In the genomic region with DNA sequence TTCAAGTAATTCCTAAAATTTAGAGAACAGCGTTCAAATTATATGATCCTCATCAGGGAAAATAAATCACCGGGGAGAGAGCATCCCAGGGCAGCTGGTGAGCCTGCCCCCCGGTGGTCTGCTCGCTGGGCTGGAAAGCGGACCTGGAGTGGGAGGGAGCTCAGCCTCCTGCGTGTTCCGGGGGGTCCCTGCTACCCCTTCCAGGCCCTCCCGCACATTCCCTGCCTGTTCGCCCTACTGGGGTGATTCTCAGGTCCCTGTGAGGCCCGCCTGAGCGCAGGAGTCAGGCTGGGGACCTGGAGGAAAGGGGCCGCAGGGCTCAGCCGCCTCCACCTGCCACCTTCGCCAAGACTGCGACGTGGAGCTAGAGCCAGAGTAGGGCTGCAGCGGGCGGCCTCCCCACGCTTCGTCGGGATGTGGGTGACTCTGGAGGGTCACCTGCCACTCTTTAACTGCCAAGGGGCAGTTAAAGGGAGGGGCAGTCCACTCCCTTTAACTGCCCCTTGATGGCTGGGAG, we compare ENCODE assay signal across 27 cellular contexts. TPM values are rescaled to one million over a fixed set of nuclear protein-coding genes. Genes with fewer than 3 reads are reported as not detected.
DNase-seq lines count a peak whose midpoint lies in the region; ATAC-seq, FAIRE-seq and TF ChIP-seq lines count a peak whose summit lies in the region.
"Had no signal": no experiment of that assay in that cellular context is flagged by ENCODE, and none has a peak within 500 bp of the region (broad histone marks: within the 10 kb centered on the region; RNA-seq: fewer than 3 reads in every experiment).

No MANE protein-coding gene starts in this region.

- peaks cover 15 to 22% of the 10 kb centered on the region in 2 experiments for H4K20me1 ChIP-seq in H1 (replicated peaks in 1 of 2; ENCODE audit: control insufficient read depth in 1 of 2, insufficient read depth in 2 of 2, low read length in 2 of 2)

- no peak for TF ChIP-seq CTCF in A673 (conservative IDR thresholded peaks at IDR 0.05; ENCODE audit: low read depth, low read length)
- peak in 2 of 3 experiments; percentile 27 to 44; a peak in 3 of 4 replicates for TF ChIP-seq CTCF in H1 (IDR thresholded peaks at IDR 0.05; ENCODE audit: control extremely low read depth in 1 of 3, insufficient read depth in 1 of 3, low read depth in 1 of 3, low read length in 3 of 3)

- no peak overlapping the region for H3K23ac ChIP-seq in H1 (ENCODE audit: insufficient read length)
- H3K23ac ChIP-seq in neuronal stem cell (ENCODE audit: low read depth, low read length, poor library complexity), result no peak overlapping the region

- H4K91ac ChIP-seq in H1 (replicated peaks; ENCODE audit: insufficient read length, low read length) (no peak overlapping the region), neuronal stem cell (ENCODE audit: low read depth, low read length, poor library complexity) (no peak overlapping the region)

- H2AFZ ChIP-seq in H1 (ENCODE audit: low read length) (no peak overlapping the region), neuronal stem cell (ENCODE audit: low read length) (no peak overlapping the region)

- intact Hi-C loops in A673 (cut with micrococcal nuclease; ENCODE audit: unreplicated experiment), result no loop called here

- H3K79me2 ChIP-seq in H1 (ENCODE audit: control insufficient read depth in 1 of 2, insufficient read depth in 2 of 2, low read length in 2 of 2), result peaks cover 0 to 33% of the 10 kb centered on the region in 2 experiments; a peak in 2 of 4 replicates

- peaks cover 81% of the 10 kb centered on the region for H3K36me3 ChIP-seq in A673 (ENCODE audit: insufficient read depth, low read length, poor library complexity, severe bottlenecking)
- peaks cover 6 to 57% (median 38%) of the 10 kb centered on the region in 4 experiments; a peak in 6 of 8 replicates for H3K36me3 ChIP-seq in H1 (ENCODE audit: control insufficient read depth in 2 of 4, insufficient read depth in 4 of 4, low read length in 3 of 4)
- H3K36me3 ChIP-seq in neuronal stem cell (replicated peaks in 1 of 2; ENCODE audit: control insufficient read depth in 2 of 2, insufficient read depth in 2 of 2, low read length in 2 of 2), result peaks cover 12 to 59% of the 10 kb centered on the region in 2 donors
- H3K36me3 ChIP-seq: ovary had no signal

- DNase-seq in A673 (ENCODE audit: low spot score) (no peak), HTR-8/SVneo (ENCODE audit: insufficient read length, low spot score) (no peak), H1 (ENCODE audit: low read depth in 1 of 2, low spot score in 2 of 2) (no peak), neuronal stem cell (ENCODE audit: low spot score) (no peak), kidney glomerular epithelial cell (lab: John Stamatoyannopoulos, UW) (no peak), NOMO-1 treated with dmso at 0.1 percent for 144 hours (lab: John Stamatoyannopoulos, UW; ENCODE audit: unreplicated experiment) (no peak), GM12891 (ENCODE audit: insufficient read length, low spot score) (no peak)
- DNase-seq: activated CD4-positive, alpha-beta T cell treated with anti-CD3 and anti-CD28 coated beads, Interleukin-2, amount 10 ng/mL, durations not matched to agents 24 days and 14 days; activated CD8-positive, alpha-beta memory T cell treated with anti-CD3 and anti-CD28 coated beads for 24 hours; activated effector memory CD4-positive, alpha-beta T cell treated with Interleukin-2 at 50 U/mL for 16 hours; activated T-cell treated with anti-CD3 and anti-CD28 coated beads for 4 hours; caudate nucleus; endodermal cell; foreskin melanocyte; mucosa of descending colon; NCI-H1048; NCI-H2107; NCI-H774; SJCRH30; SW 1271 had no signal

- H3K4me2 ChIP-seq in H1 (ENCODE audit: insufficient read depth in 1 of 2, low read depth in 2 of 2, low read length in 2 of 2) (no peak overlapping the region), neuronal stem cell (ENCODE audit: insufficient read depth, low read length, poor library complexity, severe bottlenecking) (no peak overlapping the region)

- CTCF ChIA-PET in A673 (lab: Charles Lee), result no interaction called here
- CTCF ChIA-PET in H1 (lab: Charles Lee; ENCODE audit: partially characterized antibody), result interaction anchor here (0.5 to 9.8 kb wide), 18 partner anchors 10 to 245 kb away, joined by 3 to 115 read pairs (median 3); no protein-coding TSS in a partner anchor

- no peak overlapping the region for H4K5ac ChIP-seq in H1 (ENCODE audit: insufficient read length, low read depth, low read length)

- no peak for ATAC-seq in GM21447 (IDR thresholded peaks at IDR 0.05; ENCODE audit: unreplicated experiment)
- ATAC-seq: heart left ventricle; mucosa of descending colon; natural killer cell treated with Interleukin-12 subunit alpha and Interleukin-12 subunit beta and Interleukin-15 and Interleukin-18, amount 100 ng/mL, for 72 hours; WTC11 had no signal

- H3K23me2 ChIP-seq in H1 (ENCODE audit: low read depth, low read length), result no peaks in the 10 kb centered on the region

- no TSS peak for BruUV-seq in A673 (replicated peaks; lab: Mats Ljungman, UMichigan)

- H3K27me3 ChIP-seq in A673 (replicated peaks; ENCODE audit: insufficient read depth, low read depth, low read length, poor library complexity) (no peaks in the 10 kb centered on the region), H1 (replicated peaks in 1 of 4; ENCODE audit: control insufficient read depth in 3 of 4, extremely low read depth in 1 of 4, insufficient read depth in 3 of 4, low read length in 3 of 4) (no peaks in the 10 kb centered on the region), neuronal stem cell (ENCODE audit: control insufficient read depth in 3 of 3, insufficient read depth in 3 of 3, low read depth in 1 of 3, low read length in 3 of 3) (no peaks in the 10 kb centered on the region)
- H3K27me3 ChIP-seq: heart left ventricle, ovary, right atrium auricular region, SJCRH30 had no signal

- H3K18ac ChIP-seq in H1 (ENCODE audit: extremely low read depth, low read length) (no peak overlapping the region), neuronal stem cell (ENCODE audit: low read length) (peak overlapping the region; percentile 62)

- no peak overlapping the region for H3K4ac ChIP-seq in H1 (replicated peaks; ENCODE audit: insufficient read length, low read depth, low read length)
- no peak overlapping the region for H3K4ac ChIP-seq in neuronal stem cell (ENCODE audit: low read length)

- no peak overlapping the region for H2BK5ac ChIP-seq in H1 (ENCODE audit: low read depth, low read length)
- no peak overlapping the region for H2BK5ac ChIP-seq in neuronal stem cell (ENCODE audit: low read length)

- POLR2A ChIA-PET in A673 (lab: Charles Lee; ENCODE audit: low non-redundant PET) (no interaction called here), H1 (lab: Charles Lee; ENCODE audit: partially characterized antibody) (interaction anchor here (1.2 to 27.1 kb wide), 6 partner anchors 9 to 138 kb away, joined by 3 to 507 read pairs (median 18); a partner anchor contains a TSS)

- H3K9me3 ChIP-seq in A673 (ENCODE audit: low read depth, low read length, poor library complexity, severe bottlenecking), result no peaks in the 10 kb centered on the region
- no peaks in the 10 kb centered on the region for H3K9me3 ChIP-seq in H1 (ENCODE audit: insufficient read depth in 2 of 2, low read depth in 1 of 2, low read length in 1 of 2)
- H3K9me3 ChIP-seq in neuronal stem cell (replicated peaks in 1 of 2; ENCODE audit: control insufficient read depth in 2 of 2, insufficient read depth in 1 of 2, low read depth in 1 of 2, low read length in 2 of 2), result no peaks in the 10 kb centered on the region
- H3K9me3 ChIP-seq: BLaER1 treated with 17β-estradiol and CSF1 and Interleukin-3, amounts not matched to agents 10 nM and 100 nM; heart left ventricle; mucosa of descending colon; ovary; right atrium auricular region; SJCRH30 had no signal

- H3K14ac ChIP-seq in H1 (ENCODE audit: insufficient read length), result no peak overlapping the region
- H3K14ac ChIP-seq in neuronal stem cell (ENCODE audit: low read length), result no peak overlapping the region

- peak in 1 of 2 experiments; percentile 34; a peak in 2 of 4 replicates for TF ChIP-seq RAD21 in H1 (IDR thresholded peaks at IDR 0.05 in 1 of 2, conservative IDR thresholded peaks at IDR 0.05 in 1 of 2; ENCODE audit: low read depth in 2 of 2, low read length in 2 of 2)

- TF ChIP-seq POLR2A in H1 (IDR thresholded peaks at IDR 0.05; ENCODE audit: control extremely low read depth in 1 of 2, low read depth in 2 of 2, low read length in 2 of 2) (no peak), GM12891 (IDR thresholded peaks at IDR 0.05; ENCODE audit: low read depth, low read length) (no peak)

- H3K9ac ChIP-seq in H1 (replicated peaks in 1 of 4; ENCODE audit: extremely low read depth in 1 of 4, low read depth in 3 of 4, low read length in 3 of 4) (no peak overlapping the region), neuronal stem cell (ENCODE audit: low read depth, low read length, poor library complexity) (no peak overlapping the region)

- no peak overlapping the region for H2BK12ac ChIP-seq in H1 (ENCODE audit: low read depth, low read length)
- no peak overlapping the region for H2BK12ac ChIP-seq in neuronal stem cell (ENCODE audit: low read length)

- 94% methylated on average over 16 of the region's 21 CpGs; no CpG with 5 or more reads in 1 of the 2 experiments for WGBS in H1 (ENCODE audit: extremely low coverage in 1 of 2, insufficient coverage in 1 of 2, insufficient read length in 1 of 2, insufficient replicate concordance in 2 of 2, low coverage in 1 of 2, low lambda C conversion rate in 2 of 2, missing lambda C conversion rate in 1 of 2), 2 experiments
- WGBS in neuronal stem cell (ENCODE audit: extremely low coverage in 2 of 2, insufficient read length in 2 of 2, insufficient replicate concordance in 1 of 2), 2 donors, result no CpG with 5 or more reads among the region's 21 CpGs

- H3K79me1 ChIP-seq in H1 (ENCODE audit: low read depth, low read length), result peaks cover 4% of the 10 kb centered on the region
- no peaks in the 10 kb centered on the region for H3K79me1 ChIP-seq in neuronal stem cell (ENCODE audit: low read depth, low read length)

- no peak overlapping the region for H3K56ac ChIP-seq in H1 (replicated peaks; ENCODE audit: insufficient read length, low read depth, low read length)

- H4K8ac ChIP-seq in H1 (ENCODE audit: extremely low read depth, insufficient read depth, low read length) (no peak overlapping the region), neuronal stem cell (ENCODE audit: low read depth, low read length) (no peak overlapping the region)

- no peak overlapping the region for H2BK120ac ChIP-seq in H1 (replicated peaks; ENCODE audit: low read depth, low read length)
- H2BK120ac ChIP-seq in neuronal stem cell (ENCODE audit: low read depth, low read length), result no peak overlapping the region

- H2BK20ac ChIP-seq in H1 (ENCODE audit: low read length), result no peak overlapping the region

- H2BK15ac ChIP-seq in H1 (ENCODE audit: low read length) (no peak overlapping the region), neuronal stem cell (ENCODE audit: low read length) (no peak overlapping the region)

- H2AK5ac ChIP-seq in H1 (ENCODE audit: low read depth, low read length) (no peak overlapping the region), neuronal stem cell (ENCODE audit: low read depth, low read length) (peak overlapping the region; percentile 49)

- H3K27ac ChIP-seq in A673 (ENCODE audit: low read depth, low read length, poor library complexity, severe bottlenecking) (peak overlapping the region; percentile 91), H1 (ENCODE audit: low read depth, low read length) (no peak overlapping the region), neuronal stem cell (replicated peaks; ENCODE audit: low read length) (no peak overlapping the region)
- H3K27ac ChIP-seq: heart left ventricle, ovary, right atrium auricular region, SJCRH30 had no signal

- TF ChIP-seq EP300 in H1 (IDR thresholded peaks at IDR 0.05; ENCODE audit: borderline replicate concordance in 1 of 2, low read depth in 2 of 2, low read length in 2 of 2), result no peak

- H3K4me1 ChIP-seq in A673 (ENCODE audit: insufficient read depth, low read length, poor library complexity, severe bottlenecking) (peaks cover 65% of the 10 kb centered on the region), H1 (replicated peaks in 1 of 4; ENCODE audit: control insufficient read depth in 3 of 4, insufficient read depth in 4 of 4, low read length in 3 of 4) (no peaks in the 10 kb centered on the region), neuronal stem cell (ENCODE audit: control insufficient read depth in 2 of 2, insufficient read depth in 1 of 2, low read depth in 1 of 2, low read length in 2 of 2) (peaks cover 0 to 14% of the 10 kb centered on the region in 2 donors)

- H3K4me3 ChIP-seq in A673 (ENCODE audit: low read depth, low read length, poor library complexity, severe bottlenecking), result no peak overlapping the region
- no peak overlapping the region for H3K4me3 ChIP-seq in H1 (ENCODE audit: extremely low read depth in 1 of 4, insufficient read depth in 2 of 4, low read depth in 3 of 4, low read length in 4 of 4)
- H3K4me3 ChIP-seq in neuronal stem cell (ENCODE audit: low read length in 2 of 2), result no peak overlapping the region
- H3K4me3 ChIP-seq: BLaER1 treated with 17β-estradiol and CSF1 and Interleukin-3, amounts not matched to agents 10 nM and 100 nM; heart left ventricle; mucosa of descending colon; ovary; right atrium auricular region; SJCRH30 had no signal

- FAIRE-seq in HTR-8/SVneo (lab: Jason Lieb, UNC) (peak; percentile 13), H1 (lab: Jason Lieb, UNC) (no peak), GM12891 (lab: Jason Lieb, UNC) (no peak)

RNA-seq across cellular contexts. Expression of a gene that starts 28.8 kb away (rescaled TPM):
- 324 and 371 TPM in 2 replicates for total RNA-seq in A673 (2021)
- 327 and 341 TPM in 2 replicates for total RNA-seq in H1 (2021; fragmentation: NEBNext Ultra II Directional; extraction: Animal tissue kit (Norgen Biotek cat#: 25700))
- 68.2 and 161 TPM in 2 replicates for polyA plus RNA-seq in H1 (2011; rRNA removed)
- 65.1 TPM for polyA plus RNA-seq in H1 (2011; cell fraction: cytosol; rRNA removed)
- polyA plus RNA-seq in H1 (2011; cell fraction: nucleus; rRNA removed), result 122 TPM
- 126 to 176 TPM (median 151 TPM) in 4 replicates for polyA plus RNA-seq in H1 (2012, experiment 1 of 2)
- 202 TPM for polyA plus RNA-seq in H1 (2012, experiment 2 of 2)
- 316 TPM for polyA plus RNA-seq in H1 (2013, experiment 1 of 2)
- 381 TPM for polyA plus RNA-seq in H1 (2013, experiment 2 of 2)
- 34.4 and 63.7 TPM in 2 replicates for polyA minus RNA-seq in H1 (2011; rRNA and poly(A)+ RNA removed)
- polyA minus RNA-seq in H1 (2011; cell fraction: cytosol; rRNA and poly(A)+ RNA removed), result 84.2 TPM
- 42.4 TPM for polyA minus RNA-seq in H1 (2011; cell fraction: nucleus; rRNA and poly(A)+ RNA removed)
- polyA plus RNA-seq in neuronal stem cell (2013, experiment 1 of 2), result 18.4 TPM
- 18.6 TPM for polyA plus RNA-seq in neuronal stem cell (2013, experiment 2 of 2)
- 38.5 TPM for polyA plus RNA-seq in GM12891 (2012; ENCODE audit: low read depth, missing spikeins)
